8 cellular contexts compared by ENCODE assay signal in the genomic region with DNA sequence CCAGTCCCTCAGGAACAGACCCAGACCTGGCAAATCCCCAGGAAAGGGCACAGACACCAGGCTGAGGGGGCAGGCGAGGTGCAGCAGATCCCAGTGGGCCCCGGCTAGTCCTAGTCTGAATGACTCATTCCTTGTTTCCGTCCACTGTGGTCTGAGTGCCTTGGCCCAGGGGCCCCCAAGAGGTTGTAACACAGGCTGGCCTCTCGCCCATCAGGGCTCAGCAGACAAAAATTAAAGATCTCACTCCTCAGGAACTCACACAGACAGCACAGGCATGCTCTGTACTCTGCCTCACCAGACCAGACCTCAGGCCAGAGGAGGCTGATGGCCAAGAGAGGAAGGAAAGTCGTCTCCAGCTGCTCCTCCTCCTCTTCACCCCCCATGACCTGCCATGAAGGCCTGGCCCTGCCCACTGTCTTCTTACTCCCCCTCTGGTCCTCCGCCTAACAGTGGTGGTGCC. TPM values are rescaled to one million over a fixed set of nuclear protein-coding genes. Genes with fewer than 3 reads are reported as not detected.
A peak's percentile ranks its signal among the peaks of the same experiment; 100 is the strongest.
DNase-seq lines count a peak whose midpoint lies in the region; ATAC-seq and TF ChIP-seq lines count a peak whose summit lies in the region.

No MANE protein-coding gene starts in this region.

- no peak overlapping the region for H3K4me3 Mint-ChIP-seq in activated CD4-positive, alpha-beta T cell treated with anti-CD3 and anti-CD28 coated beads for 36 hours

- no peaks in the 10 kb centered on the region for H3K79me2 ChIP-seq in hepatocyte

- H3K4me1 Mint-ChIP-seq in activated CD4-positive, alpha-beta T cell treated with anti-CD3 and anti-CD28 coated beads for 36 hours: peaks cover 53% of the 10 kb centered on the region

- POLR2A ChIA-PET in activated CD4-positive, alpha-beta T cell treated with anti-CD3 and anti-CD28 coated beads for 36 hours (lab: Charles Lee): interaction anchor here (0.6 to 0.8 kb wide), 2 partner anchors 102 to 126 kb away, joined by 3 read pairs; a partner anchor contains a TSS

- H3K4me1 ChIP-seq in ascending aorta (peaks cover 28 to 59% of the 10 kb centered on the region in 2 donors), hepatocyte (ENCODE audit: insufficient read depth) (peaks cover 25% of the 10 kb centered on the region)

- H3K27ac Mint-ChIP-seq in activated CD4-positive, alpha-beta T cell treated with anti-CD3 and anti-CD28 coated beads for 36 hours: no peak overlapping the region

- no peaks in the 10 kb centered on the region for H4K20me1 ChIP-seq in hepatocyte (ENCODE audit: insufficient read depth, poor library complexity, severe bottlenecking)

- no peak for ATAC-seq in activated CD4-positive, alpha-beta T cell treated with anti-CD3 and anti-CD28 coated beads for 36 hours

- H3K9me3 Mint-ChIP-seq in activated CD4-positive, alpha-beta T cell treated with anti-CD3 and anti-CD28 coated beads for 36 hours (ENCODE audit: low read depth): no peaks in the 10 kb centered on the region

- CTCF ChIA-PET in activated CD4-positive, alpha-beta T cell treated with anti-CD3 and anti-CD28 coated beads for 36 hours (lab: Charles Lee): interaction anchor here (0.5 to 4.5 kb wide), 6 partner anchors 11 to 601 kb away, joined by 3 to 40 read pairs (median 4); a partner anchor contains a TSS

- H3K36me3 ChIP-seq in ascending aorta (no peaks in the 10 kb centered on the region), hepatocyte (replicated peaks; ENCODE audit: insufficient read depth, low read depth) (no peaks in the 10 kb centered on the region), WERI-Rb-1 (no peaks in the 10 kb centered on the region)

- DNase-seq in HT-29 (ENCODE audit: low spot score) (peak; percentile 8), ascending aorta (ENCODE audit: low spot score in 2 of 2) (peak; percentile 88 to 98), hepatocyte (ENCODE audit: low spot score) (peak; percentile 80), stromal cell of bone marrow (ENCODE audit: low read depth) (peak; percentile 96), WERI-Rb-1 (no peak), dorsolateral prefrontal cortex (no peak), hippocampal formation (lab: John Stamatoyannopoulos, UW) (no peak)
- no peak for DNase-seq in activated CD4-positive, alpha-beta T cell treated with anti-CD3 and anti-CD28 coated beads for 36 hours

- no peaks in the 10 kb centered on the region for H3K9me3 ChIP-seq in ascending aorta
- H3K9me3 ChIP-seq in hepatocyte (ENCODE audit: low read depth): no peaks in the 10 kb centered on the region
- H3K9me3 ChIP-seq in WERI-Rb-1 (ENCODE audit: severe bottlenecking): no peaks in the 10 kb centered on the region

- H3K27me3 Mint-ChIP-seq in activated CD4-positive, alpha-beta T cell treated with anti-CD3 and anti-CD28 coated beads for 36 hours: peaks cover 5% of the 10 kb centered on the region

- H3K27ac ChIP-seq in ascending aorta: peak overlapping the region; percentile 93 to 97
- H3K27ac ChIP-seq in hepatocyte: peak overlapping the region; percentile 74
- no peak overlapping the region for H3K27ac ChIP-seq in WERI-Rb-1
- peak overlapping the region in 2 of 59 donors; percentile 28 to 55 for H3K27ac ChIP-seq in dorsolateral prefrontal cortex

- WGBS in hepatocyte (ENCODE audit: low lambda C conversion rate, missing lambda C conversion rate): 56% methylated on average over 6 of the region's 6 CpGs

- no peaks in the 10 kb centered on the region for H3K9me2 ChIP-seq in hepatocyte (replicated peaks; ENCODE audit: insufficient read depth)

- TF ChIP-seq CTCF in ascending aorta (IDR thresholded peaks at IDR 0.05): no peak
- no peak for TF ChIP-seq CTCF in hepatocyte (IDR thresholded peaks at IDR 0.05; ENCODE audit: poor library complexity)
- TF ChIP-seq CTCF in WERI-Rb-1 (IDR thresholded peaks at IDR 0.05; ENCODE audit: low read depth, low read length): no peak
- no peak for TF ChIP-seq CTCF in dorsolateral prefrontal cortex (IDR thresholded peaks at IDR 0.05 in 54 of 56, conservative IDR thresholded peaks at IDR 0.05 in 2 of 56; ENCODE audit: low read depth in 1 of 56, partially characterized antibody in 56 of 56)

- no peak overlapping the region for H3K4me2 ChIP-seq in hepatocyte

- intact Hi-C loops in ascending aorta (cut with DNase I): loop anchor here (10.0 kb wide), 2 partner anchors 255 to 265 kb away; a partner anchor contains a TSS
- intact Hi-C loops in dorsolateral prefrontal cortex (cut with DNase I): loop anchor here in 1 of 2 donors (10.0 kb wide), 1 partner anchor 175 kb away; no protein-coding TSS in a partner anchor
- intact Hi-C loops in activated CD4-positive, alpha-beta T cell treated with anti-CD3 and anti-CD28 coated beads for 36 hours (cut with DNase I, micrococcal nuclease): loop anchor here (2.0 to 5.0 kb wide), 2 partner anchors 223 to 628 kb away; no protein-coding TSS in a partner anchor

- H2AFZ ChIP-seq in hepatocyte: no peak overlapping the region

- H3K27me3 ChIP-seq in ascending aorta (no peaks in the 10 kb centered on the region), hepatocyte (no peaks in the 10 kb centered on the region), WERI-Rb-1 (ENCODE audit: insufficient read depth, low read depth, severe bottlenecking) (no peaks in the 10 kb centered on the region), dorsolateral prefrontal cortex (peaks cover 0 to 28% (median 11%) of the 10 kb centered on the region in 45 donors)

- H3K4me3 ChIP-seq in ascending aorta (no peak overlapping the region), hepatocyte (no peak overlapping the region), WERI-Rb-1 (ENCODE audit: low read depth, low read length) (no peak overlapping the region), dorsolateral prefrontal cortex (no peak overlapping the region)

- H3K36me3 Mint-ChIP-seq in activated CD4-positive, alpha-beta T cell treated with anti-CD3 and anti-CD28 coated beads for 36 hours (ENCODE audit: low read depth): no peaks in the 10 kb centered on the region

RNA-seq across cellular contexts. Expression of a gene that starts 7.7 kb away (rescaled TPM):
- total RNA-seq in HT-29 (2014; rRNA removed; shearing (Covaris generic)): 0.31 and 2.6 TPM in 2 replicates
- 383 TPM for total RNA-seq in ascending aorta
- 3.0 and 8.6 TPM in 2 replicates for total RNA-seq in hepatocyte
- polyA plus RNA-seq in hepatocyte: 6.7 and 7.6 TPM in 2 replicates
- total RNA-seq in dorsolateral prefrontal cortex: 10 to 100 TPM in 2 of 120 experiments, 1 to 10 TPM in 112, under 1 TPM in 6; 0.43 to 16.5 (median 2.3) TPM
- total RNA-seq in activated CD4-positive, alpha-beta T cell treated with anti-CD3 and anti-CD28 coated beads for 36 hours: under 1 TPM; 0.04 to 0.37 TPM

Comparison
In these comparisons a context has a peak if more than half of its experiments do, and no peak if none do; other contexts are left out.
1. DNase-seq: peak in HT-29 (single experiment), ascending aorta (2 of 2), hepatocyte (single experiment) and stromal cell of bone marrow (single experiment); none in WERI-Rb-1 (single experiment), dorsolateral prefrontal cortex (0 of 10), activated CD4-positive, alpha-beta T cell treated with anti-CD3 and anti-CD28 coated beads for 36 hours (single experiment) and hippocampal formation (0 of 2).
2. RNA of a gene that starts 7.7 kb away (total RNA-seq): 383 TPM in ascending aorta (single experiment); 3.0 to 8.6 TPM in hepatocyte, 0.43 to 16.5 TPM in dorsolateral prefrontal cortex, 0.04 to 0.37 TPM in activated CD4-positive, alpha-beta T cell treated with anti-CD3 and anti-CD28 coated beads for 36 hours and 0.31 to 2.6 TPM in HT-29; every median in the first group is over 10 times any median in the second.